In genomic region chr1:67451815-67452214, GRCh38 we compare ENCODE assay signal across 24 cellular contexts.
"Had no signal": no experiment of that assay in that cellular context is flagged by ENCODE, and none has a peak within 500 bp of the region (broad histone marks: within the 10 kb centered on the region; RNA-seq: fewer than 3 reads in every experiment).

No MANE protein-coding gene starts in this region.

- H3K4me2 ChIP-seq: smooth muscle cell had no signal

- H3K27me3 ChIP-seq: pancreas, right atrium auricular region, right lobe of liver, tibial nerve, upper lobe of left lung had no signal

- DNase-seq: hypothalamus; immature natural killer cell; kidney; left colon; left ventricle myocardium inferior; midbrain; mucosa of descending colon; naive thymus-derived CD4-positive, alpha-beta T cell; pancreas; right lobe of liver; stimulated activated CD4-positive, alpha-beta T cell treated with anti-CD3 and anti-CD28 coated beads, Interleukin-1b, Interleukin-23, amount 100 ng/mL, for 48 hours; stimulated activated CD4-positive, alpha-beta T cell treated with anti-CD3 and anti-CD28 coated beads, Interleukin-2, amount 100 ng/mL, for 48 hours; stimulated activated CD4-positive, alpha-beta T cell treated with anti-CD3 and anti-CD28 coated beads, Interleukin-4, amount 100 ng/mL, for 4 hours; stimulated activated CD8-positive, alpha-beta memory T cell treated with anti-CD3 and anti-CD28 coated beads, Interleukin-4, amount 100 ng/mL, for 48 hours; stimulated activated naive CD4-positive, alpha-beta T cell treated with Interleukin-2 at 50 U/mL for 16 hours; stimulated activated naive CD8-positive, alpha-beta T cell treated with anti-CD3 and anti-CD28 coated beads, Interleukin-15, amount 100 ng/mL, for 72 hours; substantia nigra; upper lobe of left lung had no signal

- H3K4me3 ChIP-seq: left ventricle myocardium inferior, lung, mucosa of descending colon, pancreas, right atrium auricular region, right lobe of liver, smooth muscle cell, tibial nerve, upper lobe of left lung had no signal

- ATAC-seq: left colon; mucosa of descending colon; naive thymus-derived CD4-positive, alpha-beta T cell; natural killer cell treated with Interleukin-12 subunit alpha and Interleukin-12 subunit beta and Interleukin-15 and Interleukin-18, amount 100 ng/mL, for 72 hours; pancreas; right lobe of liver; stimulated activated memory B cell treated with anti-CD40 and anti-IgM and Interleukin-4, amounts not matched to agents 10 μg/mL and 1 μg/mL and 100 μg/mL, for 72 hours; stimulated activated naive CD8-positive, alpha-beta T cell treated with anti-CD3 and anti-CD28 coated beads, Interleukin-15, amount 100 ng/mL, for 72 hours had no signal

- H3K27ac ChIP-seq: left ventricle myocardium inferior, pancreas, right atrium auricular region, right lobe of liver, tibial nerve, upper lobe of left lung had no signal

- H3K9me3 ChIP-seq: left ventricle myocardium inferior, mucosa of descending colon, pancreas, right atrium auricular region, right lobe of liver, tibial nerve, upper lobe of left lung had no signal

- H3K4me1 ChIP-seq: pancreas, right atrium auricular region, right lobe of liver, tibial nerve had no signal

- H3K36me3 ChIP-seq: left ventricle myocardium inferior, pancreas, right atrium auricular region, right lobe of liver, tibial nerve, upper lobe of left lung had no signal
